In genomic region chr7:41821521-41822213, GRCh38 we compare ENCODE assay signal across 18 cellular contexts.
"Had no signal": no experiment of that assay in that cellular context is flagged by ENCODE, and none has a peak within 500 bp of the region (broad histone marks: within the 10 kb centered on the region; RNA-seq: fewer than 3 reads in every experiment).

No MANE protein-coding gene starts in this region.

- H3K36me3 ChIP-seq: neutrophil, ovary, right atrium auricular region, sigmoid colon, stomach had no signal

- H3K4me1 ChIP-seq: right atrium auricular region, sigmoid colon, stomach had no signal

- H3K27me3 ChIP-seq: foreskin keratinocyte, neutrophil, ovary, right atrium auricular region, sigmoid colon, stomach had no signal

- H3K4me3 ChIP-seq: lung, ovary, right atrium auricular region, sigmoid colon, skin epidermis, stomach had no signal

- ATAC-seq: foreskin keratinocyte, left colon had no signal

- DNase-seq: foreskin keratinocyte; head of caudate nucleus; hippocampal formation; left colon; left ventricle myocardium superior; mesendoderm; naive B cell; nephron progenitor cell; ovary; sigmoid colon; stimulated activated CD4-positive, alpha-beta T cell treated with anti-CD3 and anti-CD28 coated beads, Interleukin-2, amount 100 ng/mL, for 24 hours; stimulated activated naive CD4-positive, alpha-beta T cell; stomach; substantia nigra had no signal

- H3K27ac ChIP-seq: foreskin keratinocyte, neutrophil, right atrium auricular region, sigmoid colon, skin epidermis, stomach had no signal

- H3K9me3 ChIP-seq: neutrophil, ovary, sigmoid colon had no signal
